8 cellular contexts compared by ENCODE assay signal in genomic region chr19:2050991-2051770, GRCh38. TPM values are rescaled to one million over a fixed set of nuclear protein-coding genes. Genes with fewer than 3 reads are reported as not detected.
DNase-seq lines count a peak whose midpoint lies in the region; ATAC-seq and TF ChIP-seq lines count a peak whose summit lies in the region.

TSS of gene MKNK2 (minus strand) at chr19:2051244. CDS start at chr19:2050851, 393 bp downstream.

- no peaks in the 10 kb centered on the region for H3K9me3 ChIP-seq in HUES6 (ENCODE audit: control insufficient read depth, insufficient read depth, low read depth, low read length)
- H3K9me3 ChIP-seq in mucosa of stomach (ENCODE audit: control insufficient read depth, low read length) = no peaks in the 10 kb centered on the region

- peak; percentile 40 for ATAC-seq in GM21360 (IDR thresholded peaks at IDR 0.05; ENCODE audit: unreplicated experiment)

- no peaks in the 10 kb centered on the region for H3K9me3 Mint-ChIP-seq in Calu3 (ENCODE audit: low read depth, unreplicated experiment)

- no peaks in the 10 kb centered on the region for H3K4me1 Mint-ChIP-seq in Calu3 (ENCODE audit: low read depth, unreplicated experiment)

- peak; percentile 90 for DNase-seq in Calu3
- DNase-seq in OCI-M1 (lab: John Stamatoyannopoulos, UW) = peak; percentile 86
- peak; percentile 95 for DNase-seq in activated T-cell treated with anti-CD3 and anti-CD28 coated beads for 48 hours (ENCODE audit: low read depth)
- no peak for DNase-seq in epithelial cell of proximal tubule (ENCODE audit: low read depth)
- DNase-seq in stimulated activated CD8-positive, alpha-beta memory T cell treated with anti-CD3 and anti-CD28 coated beads, Interleukin-7, amount 100 ng/mL, for 1 hour (ENCODE audit: low read depth in 2 of 2) = peak; percentile 94 to 96

- H3K27me3 ChIP-seq in HUES6 (ENCODE audit: control insufficient read depth, insufficient read depth, low read length) = no peaks in the 10 kb centered on the region
- no peaks in the 10 kb centered on the region for H3K27me3 ChIP-seq in mucosa of stomach (ENCODE audit: control insufficient read depth, insufficient read depth, low read length)

- no peaks in the 10 kb centered on the region for H3K27me3 Mint-ChIP-seq in Calu3 (ENCODE audit: unreplicated experiment)

- peak within 1 kb of the TSS; percentile 95 for H3K4me3 ChIP-seq in HUES6 (ENCODE audit: low read depth, low read length)
- peak within 1 kb of the TSS; percentile 94 for H3K4me3 ChIP-seq in epithelial cell of proximal tubule (ENCODE audit: low read depth, low read length)
- H3K4me3 ChIP-seq in mucosa of stomach (ENCODE audit: low read length) = peak within 1 kb of the TSS; percentile 53

- H3K9ac ChIP-seq in HUES6 (ENCODE audit: low read length) = peak within 1 kb of the TSS; percentile 79
- peak within 1 kb of the TSS; percentile 80 for H3K9ac ChIP-seq in mucosa of stomach (ENCODE audit: low read length)

- BruUV-seq in Calu3 (replicated peaks; lab: Mats Ljungman, UMichigan) = no TSS peak

- peak within 1 kb of the TSS; percentile 77; the same call in 1 of the 2 replicates for H3K27ac ChIP-seq in HUES6 (ENCODE audit: low read depth, low read length)

- TF ChIP-seq CTCF in Calu3 (IDR thresholded peaks at IDR 0.05; ENCODE audit: unreplicated experiment) = no peak
- TF ChIP-seq CTCF in epithelial cell of proximal tubule (conservative IDR thresholded peaks at IDR 0.05; ENCODE audit: low read depth, low read length) = peak; percentile 49

- CTCF ChIA-PET in Calu3 (lab: Charles Lee) = no interaction called here

- H3K4me1 ChIP-seq in HUES6 (ENCODE audit: control insufficient read depth, insufficient read depth, low read length) (peaks cover 24% of the 10 kb centered on the region; the same call in 1 of the 2 replicates), mucosa of stomach (ENCODE audit: control insufficient read depth, insufficient read depth, low read length) (peaks cover 69% of the 10 kb centered on the region)

- peak within 1 kb of the TSS; percentile 74 for H3K4me3 Mint-ChIP-seq in Calu3 (ENCODE audit: low read depth, unreplicated experiment)

- peaks cover 42% of the 10 kb centered on the region for H3K36me3 Mint-ChIP-seq in Calu3 (ENCODE audit: insufficient read depth, unreplicated experiment)

- peaks cover 16% of the 10 kb centered on the region for H3K36me3 ChIP-seq in HUES6 (ENCODE audit: control insufficient read depth, insufficient read depth, low read length)
- no peaks in the 10 kb centered on the region for H3K36me3 ChIP-seq in mucosa of stomach (ENCODE audit: control insufficient read depth, insufficient read depth, low read length)

- intact Hi-C loops in Calu3 (cut with micrococcal nuclease; ENCODE audit: unreplicated experiment) = no loop called here

- peak within 1 kb of the TSS; percentile 90 for H3K27ac Mint-ChIP-seq in Calu3 (ENCODE audit: unreplicated experiment)

RNA-seq across cellular contexts. Expression of gene MKNK2, which starts in this region (rescaled TPM):
- total RNA-seq in Calu3 (2022) (96.0 and 99.7 TPM in 2 replicates), epithelial cell of proximal tubule (118 and 154 TPM in 2 replicates)
